ENCODE assay signal across 8 cellular contexts in the genomic region with DNA sequence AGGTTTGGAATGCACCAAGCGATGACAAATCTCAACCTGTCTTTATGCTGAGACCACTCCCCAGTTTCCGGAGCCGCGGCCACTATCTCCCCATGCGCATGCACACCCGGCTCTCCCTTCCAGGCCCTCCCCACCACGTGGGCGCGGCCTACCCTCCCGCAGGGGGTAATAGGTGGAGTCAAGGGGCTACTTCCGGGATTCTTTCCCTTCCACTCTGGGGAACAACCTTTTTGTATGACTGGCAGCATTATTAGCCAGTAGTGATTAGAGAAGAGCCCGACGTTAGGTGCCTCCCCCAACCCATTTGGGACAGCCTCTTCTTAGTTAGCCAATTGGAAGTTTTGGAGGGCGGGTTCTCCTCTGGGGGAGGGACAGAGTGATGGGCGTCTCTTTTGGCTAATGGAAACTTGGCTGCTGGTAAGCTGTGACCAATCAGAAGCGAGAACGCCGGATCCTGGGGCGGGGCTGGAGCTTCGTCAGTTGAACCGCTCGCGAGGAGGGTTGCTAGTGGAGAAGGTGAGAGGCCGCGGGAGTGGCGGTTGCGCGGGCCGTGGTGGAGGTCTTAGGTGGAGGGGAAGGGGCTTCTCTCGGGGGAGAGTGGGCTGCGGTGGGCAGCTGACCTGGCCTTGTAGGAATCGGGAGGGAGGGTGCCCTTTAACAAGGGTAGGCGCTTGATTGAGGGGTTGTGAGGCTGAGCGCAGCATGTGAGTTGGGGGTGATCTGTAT. TPM values are rescaled to one million over a fixed set of nuclear protein-coding genes. Genes with fewer than 3 reads are reported as not detected.
A peak's percentile ranks its signal among the peaks of the same experiment; 100 is the strongest.
DNase-seq lines count a peak whose midpoint lies in the region; ATAC-seq and TF ChIP-seq lines count a peak whose summit lies in the region.

A gene with protein sequence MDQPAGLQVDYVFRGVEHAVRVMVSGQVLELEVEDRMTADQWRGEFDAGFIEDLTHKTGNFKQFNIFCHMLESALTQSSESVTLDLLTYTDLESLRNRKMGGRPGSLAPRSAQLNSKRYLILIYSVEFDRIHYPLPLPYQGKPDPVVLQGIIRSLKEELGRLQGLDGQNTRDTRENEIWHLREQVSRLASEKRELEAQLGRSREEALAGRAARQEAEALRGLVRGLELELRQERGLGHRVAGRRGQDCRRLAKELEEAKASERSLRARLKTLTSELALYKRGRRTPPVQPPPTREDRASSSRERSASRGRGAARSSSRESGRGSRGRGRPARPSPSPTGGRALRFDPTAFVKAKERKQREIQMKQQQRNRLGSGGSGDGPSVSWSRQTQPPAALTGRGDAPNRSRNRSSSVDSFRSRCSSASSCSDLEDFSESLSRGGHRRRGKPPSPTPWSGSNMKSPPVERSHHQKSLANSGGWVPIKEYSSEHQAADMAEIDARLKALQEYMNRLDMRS (plus strand): TSS at position 479 of the 726 bp plus-strand sequence. CDS start 7,552 bp downstream, outside the sequence.

- H3K27ac Mint-ChIP-seq in activated T-helper 17 cell treated with anti-CD3 and anti-CD28 coated beads, Interleukin-2, amount 50 U/mL, for 72 hours: no peak within 1 kb of the TSS
- H3K27ac Mint-ChIP-seq in nephron progenitor cell: no peak within 1 kb of the TSS
- H3K27ac Mint-ChIP-seq in stimulated activated naive CD8-positive, alpha-beta T cell treated with anti-CD3 and anti-CD28 coated beads, Interleukin-15, amount 100 ng/mL, for 72 hours: no peak within 1 kb of the TSS

- ATAC-seq in activated T-helper 17 cell treated with anti-CD3 and anti-CD28 coated beads, Interleukin-2, amount 50 U/mL, for 72 hours (replicated peaks): peak; percentile 97
- ATAC-seq in stimulated activated naive CD8-positive, alpha-beta T cell treated with anti-CD3 and anti-CD28 coated beads, Interleukin-15, amount 100 ng/mL, for 72 hours: peak; percentile 97

- peak within 1 kb of the TSS; percentile 62 for H3K27ac ChIP-seq in RWPE1

- no peak for TF ChIP-seq CTCF in RWPE1 (conservative IDR thresholded peaks at IDR 0.05; ENCODE audit: low read depth)
- TF ChIP-seq CTCF in nephron progenitor cell (IDR thresholded peaks at IDR 0.05): no peak

- CTCF ChIA-PET in RWPE1 (lab: Yijun Ruan, JAX): interaction anchor here (0.5 to 1.5 kb wide), 2 partner anchors 34 to 194 kb away, joined by 3 read pairs; no protein-coding TSS in a partner anchor

- H3K9me3 Mint-ChIP-seq in activated T-helper 17 cell treated with anti-CD3 and anti-CD28 coated beads, Interleukin-2, amount 50 U/mL, for 72 hours: no peaks in the 10 kb centered on the region
- no peaks in the 10 kb centered on the region for H3K9me3 Mint-ChIP-seq in nephron progenitor cell
- H3K9me3 Mint-ChIP-seq in stimulated activated naive CD8-positive, alpha-beta T cell treated with anti-CD3 and anti-CD28 coated beads, Interleukin-15, amount 100 ng/mL, for 72 hours: no peaks in the 10 kb centered on the region

- POLR2A ChIA-PET in RWPE1 (lab: Yijun Ruan, JAX; ENCODE audit: low non-redundant PET): interaction anchor here (0.5 to 0.6 kb wide), 2 partner anchors 265 to 278 kb away, joined by 3 to 5 read pairs; no protein-coding TSS in a partner anchor

- DNase-seq in EL (peak; percentile 100), H4 (ENCODE audit: low spot score) (peak; percentile 94), LoVo (ENCODE audit: low spot score) (peak; percentile 98), RWPE1 (ENCODE audit: low spot score) (peak; percentile 100), fibroblast of the conjunctiva (ENCODE audit: low read depth) (peak; percentile 99), nephron progenitor cell (peak; percentile 95)
- peak; percentile 98 for DNase-seq in stimulated activated naive CD8-positive, alpha-beta T cell treated with anti-CD3 and anti-CD28 coated beads, Interleukin-15, amount 100 ng/mL, for 72 hours

- H3K4me1 Mint-ChIP-seq in activated T-helper 17 cell treated with anti-CD3 and anti-CD28 coated beads, Interleukin-2, amount 50 U/mL, for 72 hours: peaks cover 20% of the 10 kb centered on the region
- peaks cover 17% of the 10 kb centered on the region for H3K4me1 Mint-ChIP-seq in nephron progenitor cell
- peaks cover 39% of the 10 kb centered on the region for H3K4me1 Mint-ChIP-seq in stimulated activated naive CD8-positive, alpha-beta T cell treated with anti-CD3 and anti-CD28 coated beads, Interleukin-15, amount 100 ng/mL, for 72 hours

- H3K27me3 Mint-ChIP-seq in activated T-helper 17 cell treated with anti-CD3 and anti-CD28 coated beads, Interleukin-2, amount 50 U/mL, for 72 hours: peaks cover 4% of the 10 kb centered on the region
- peaks cover 23% of the 10 kb centered on the region for H3K27me3 Mint-ChIP-seq in nephron progenitor cell (ENCODE audit: low read depth, poor library complexity)
- peaks cover 6% of the 10 kb centered on the region for H3K27me3 Mint-ChIP-seq in stimulated activated naive CD8-positive, alpha-beta T cell treated with anti-CD3 and anti-CD28 coated beads, Interleukin-15, amount 100 ng/mL, for 72 hours

- peaks cover 14% of the 10 kb centered on the region for H3K36me3 Mint-ChIP-seq in activated T-helper 17 cell treated with anti-CD3 and anti-CD28 coated beads, Interleukin-2, amount 50 U/mL, for 72 hours (ENCODE audit: low read depth)
- peaks cover 6% of the 10 kb centered on the region for H3K36me3 Mint-ChIP-seq in nephron progenitor cell (ENCODE audit: low read depth)

- H3K4me3 Mint-ChIP-seq in activated T-helper 17 cell treated with anti-CD3 and anti-CD28 coated beads, Interleukin-2, amount 50 U/mL, for 72 hours: no peak within 1 kb of the TSS
- no peak within 1 kb of the TSS for H3K4me3 Mint-ChIP-seq in nephron progenitor cell
- H3K4me3 Mint-ChIP-seq in stimulated activated naive CD8-positive, alpha-beta T cell treated with anti-CD3 and anti-CD28 coated beads, Interleukin-15, amount 100 ng/mL, for 72 hours: no peak within 1 kb of the TSS

RNA-seq across cellular contexts. Expression of the gene that starts here (rescaled TPM):
- 1.4 and 3.7 TPM in 2 replicates for total RNA-seq in H4 (2014; rRNA removed; shearing (Covaris generic))
- 10 to 100 TPM; 24.3 to 27.6 TPM for total RNA-seq in activated T-helper 17 cell treated with anti-CD3 and anti-CD28 coated beads, Interleukin-2, amount 50 U/mL, for 72 hours

Comparison
In these comparisons a context has a peak if more than half of its experiments do, and no peak if none do; other contexts are left out.
1. Peak in every context shown above with its lines: DNase-seq, ATAC-seq and H3K27ac ChIP-seq.